ENCODE assay signal across 18 cellular contexts in genomic region chr16:7303014-7303676, GRCh38. TPM values are rescaled to one million over a fixed set of nuclear protein-coding genes. Genes with fewer than 3 reads are reported as not detected.
DNase-seq lines count a peak whose midpoint lies in the region; ATAC-seq, FAIRE-seq and TF ChIP-seq lines count a peak whose summit lies in the region.
"Had no signal": no experiment of that assay in that cellular context is flagged by ENCODE, and none has a peak within 500 bp of the region (broad histone marks: within the 10 kb centered on the region; RNA-seq: fewer than 3 reads in every experiment).

No MANE protein-coding gene starts in this region.

- H3K36me3 ChIP-seq in H1 (ENCODE audit: control insufficient read depth in 2 of 4, insufficient read depth in 4 of 4, low read length in 3 of 4) = no peaks in the 10 kb centered on the region
- H3K36me3 ChIP-seq in testis (ENCODE audit: low read depth, missing control alignments) = no peaks in the 10 kb centered on the region
- H3K36me3 ChIP-seq: HAP-1, vagina had no signal

- H3K14ac ChIP-seq in H1 (ENCODE audit: insufficient read length) = no peak overlapping the region

- no peak for TF ChIP-seq POLR2A in H1 (IDR thresholded peaks at IDR 0.05; ENCODE audit: control extremely low read depth in 1 of 2, low read depth in 2 of 2, low read length in 2 of 2)
- TF ChIP-seq POLR2A in testis (IDR thresholded peaks at IDR 0.05) = no peak

- H2BK5ac ChIP-seq in H1 (ENCODE audit: low read depth, low read length) = no peak overlapping the region

- H3K27me3 ChIP-seq in H1 (replicated peaks in 1 of 4; ENCODE audit: control insufficient read depth in 3 of 4, extremely low read depth in 1 of 4, insufficient read depth in 3 of 4, low read length in 3 of 4) = peaks cover 2 to 36% (median 24%) of the 10 kb centered on the region in 4 experiments
- H3K27me3 ChIP-seq in testis = no peaks in the 10 kb centered on the region
- H3K27me3 ChIP-seq: vagina had no signal

- no peak overlapping the region for H2BK12ac ChIP-seq in H1 (ENCODE audit: low read depth, low read length)

- DNase-seq in NCI-H2081 (lab: John Stamatoyannopoulos, UW) = peak; percentile 73 to 78
- DNase-seq in NCI-H2081 treated with DMSO at 0.1 percent for 48 hours (lab: John Stamatoyannopoulos, UW) = no peak
- DNase-seq in H1 (ENCODE audit: low read depth in 1 of 2, low spot score in 2 of 2) = peak in 1 of 2 experiments; percentile 68
- no peak for DNase-seq in mesothelial cell of epicardium (ENCODE audit: low spot score in 2 of 2, unreplicated experiment in 2 of 2)
- peak; percentile 17 for DNase-seq in testis
- no peak for DNase-seq in NCI-H345 (lab: John Stamatoyannopoulos, UW)
- DNase-seq in AG08396 (ENCODE audit: low spot score) = no peak
- DNase-seq: activated CD4-positive, alpha-beta memory T cell treated with anti-CD3 and anti-CD28 coated beads, Interleukin-2, amount 10 ng/mL, durations not matched to agents 7 days and 5 days; immature natural killer cell; NCI-H2029; T-helper 9 cell had no signal

- TF ChIP-seq CTCF in H1 (IDR thresholded peaks at IDR 0.05; ENCODE audit: control extremely low read depth in 1 of 3, insufficient read depth in 1 of 3, low read depth in 1 of 3, low read length in 3 of 3) = no peak
- no peak for TF ChIP-seq CTCF in mesothelial cell of epicardium (IDR thresholded peaks at IDR 0.05; ENCODE audit: unreplicated experiment)
- no peak for TF ChIP-seq CTCF in testis (IDR thresholded peaks at IDR 0.05)

- no peak overlapping the region for H3K56ac ChIP-seq in H1 (replicated peaks; ENCODE audit: insufficient read length, low read depth, low read length)

- no peak overlapping the region for H2BK20ac ChIP-seq in H1 (ENCODE audit: low read length)

- H3K18ac ChIP-seq in H1 (ENCODE audit: extremely low read depth, low read length) = peak overlapping the region; percentile 42; the same call in 1 of the 2 replicates

- no peak overlapping the region for H4K8ac ChIP-seq in H1 (ENCODE audit: extremely low read depth, insufficient read depth, low read length)

- peak overlapping the region; percentile 87 for H2AFZ ChIP-seq in H1 (ENCODE audit: low read length)

- intact Hi-C loops in testis (cut with DNase I; ENCODE audit: low total_unique reads) = no loop called here

- H3K4me2 ChIP-seq in H1 (ENCODE audit: insufficient read depth in 1 of 2, low read depth in 2 of 2, low read length in 2 of 2) = peak overlapping the region; percentile 98 to 99
- H3K4me2 ChIP-seq: A549 had no signal

- no peaks in the 10 kb centered on the region for H3K79me2 ChIP-seq in H1 (ENCODE audit: control insufficient read depth in 1 of 2, insufficient read depth in 2 of 2, low read length in 2 of 2)

- H4K91ac ChIP-seq in H1 (replicated peaks; ENCODE audit: insufficient read length, low read length) = no peak overlapping the region

- no peak overlapping the region for H2BK15ac ChIP-seq in H1 (ENCODE audit: low read length)

- H3K4ac ChIP-seq in H1 (replicated peaks; ENCODE audit: insufficient read length, low read depth, low read length) = no peak overlapping the region

- no peak overlapping the region for H4K5ac ChIP-seq in H1 (ENCODE audit: insufficient read length, low read depth, low read length)

- H3K4me3 ChIP-seq in H1 (ENCODE audit: extremely low read depth in 1 of 4, insufficient read depth in 2 of 4, low read depth in 3 of 4, low read length in 4 of 4) (peak overlapping the region; percentile 73 to 99 (median 76)), testis (peak overlapping the region; percentile 6 to 43)
- H3K4me3 ChIP-seq: A549, HAP-1, K562 had no signal

- no peak overlapping the region for H2BK120ac ChIP-seq in H1 (replicated peaks; ENCODE audit: low read depth, low read length)

- peak overlapping the region; percentile 5 for H3K4me3 Mint-ChIP-seq in mesothelial cell of epicardium
- H3K4me3 Mint-ChIP-seq: activated CD4-positive, alpha-beta memory T cell treated with anti-CD3 and anti-CD28 coated beads, Interleukin-2, amount 10 ng/mL, durations not matched to agents 7 days and 5 days; immature natural killer cell had no signal

- H3K27me3 Mint-ChIP-seq in mesothelial cell of epicardium (ENCODE audit: low read depth) = peaks cover 98% of the 10 kb centered on the region

- no peaks in the 10 kb centered on the region for H3K36me3 Mint-ChIP-seq in mesothelial cell of epicardium

- H3K9me3 Mint-ChIP-seq in mesothelial cell of epicardium = no peaks in the 10 kb centered on the region

- peaks cover 0 to 13% (median 10%) of the 10 kb centered on the region in 4 experiments; a peak in 5 of 7 replicates for H3K4me1 ChIP-seq in H1 (replicated peaks in 1 of 4; ENCODE audit: control insufficient read depth in 3 of 4, insufficient read depth in 4 of 4, low read length in 3 of 4)
- no peaks in the 10 kb centered on the region for H3K4me1 ChIP-seq in testis
- H3K4me1 ChIP-seq: A549, HAP-1 had no signal

- no peaks in the 10 kb centered on the region for H3K4me1 Mint-ChIP-seq in mesothelial cell of epicardium
- H3K4me1 Mint-ChIP-seq: activated CD4-positive, alpha-beta memory T cell treated with anti-CD3 and anti-CD28 coated beads, Interleukin-2, amount 10 ng/mL, durations not matched to agents 7 days and 5 days; immature natural killer cell had no signal

- no peak overlapping the region for H3K27ac Mint-ChIP-seq in mesothelial cell of epicardium
- H3K27ac Mint-ChIP-seq: activated CD4-positive, alpha-beta memory T cell treated with anti-CD3 and anti-CD28 coated beads, Interleukin-2, amount 10 ng/mL, durations not matched to agents 7 days and 5 days; immature natural killer cell had no signal

- no peak for FAIRE-seq in H1 (lab: Jason Lieb, UNC)
- FAIRE-seq: A549, bronchial epithelial cell, K562 had no signal

- no peak for ATAC-seq in GM21360 (IDR thresholded peaks at IDR 0.05; ENCODE audit: unreplicated experiment)
- ATAC-seq: A549, K562 had no signal

- no peak for TF ChIP-seq EP300 in H1 (IDR thresholded peaks at IDR 0.05; ENCODE audit: borderline replicate concordance in 1 of 2, low read depth in 2 of 2, low read length in 2 of 2)

- no peak overlapping the region for H3K27ac ChIP-seq in H1 (ENCODE audit: low read depth, low read length)
- no peak overlapping the region for H3K27ac ChIP-seq in testis
- H3K27ac ChIP-seq: A549, vagina had no signal

- CTCF ChIA-PET in H1 (lab: Charles Lee; ENCODE audit: partially characterized antibody) = interaction anchor here (0.6 to 3.4 kb wide), 10 partner anchors 8 to 843 kb away, joined by 3 to 15 read pairs (median 4); no protein-coding TSS in a partner anchor

- H3K23ac ChIP-seq in H1 (ENCODE audit: insufficient read length) = no peak overlapping the region

- no peaks in the 10 kb centered on the region for H3K79me1 ChIP-seq in H1 (ENCODE audit: low read depth, low read length)

- H3K23me2 ChIP-seq in H1 (ENCODE audit: low read depth, low read length) = peaks cover 15% of the 10 kb centered on the region

- POLR2A ChIA-PET in H1 (lab: Charles Lee; ENCODE audit: partially characterized antibody) = interaction anchor here (0.5 to 1.1 kb wide), 2 partner anchors 350 to 619 kb away, joined by 3 read pairs; no protein-coding TSS in a partner anchor

- no peak for TF ChIP-seq RAD21 in H1 (IDR thresholded peaks at IDR 0.05 in 1 of 2, conservative IDR thresholded peaks at IDR 0.05 in 1 of 2; ENCODE audit: low read depth in 2 of 2, low read length in 2 of 2)

- no peak overlapping the region for H2AK5ac ChIP-seq in H1 (ENCODE audit: low read depth, low read length)

- 0% methylated on average over 28 of the region's 35 CpGs; no CpG with 5 or more reads in 1 of the 2 experiments for WGBS in H1 (ENCODE audit: extremely low coverage in 1 of 2, insufficient coverage in 1 of 2, insufficient read length in 1 of 2, insufficient replicate concordance in 2 of 2, low coverage in 1 of 2, low lambda C conversion rate in 2 of 2, missing lambda C conversion rate in 1 of 2), 2 experiments
- 1 to 2% methylated on average over 24 to 35 of the region's 35 CpGs for WGBS in testis, 2 donors

- peaks cover 0 to 2% of the 10 kb centered on the region in 2 experiments for H4K20me1 ChIP-seq in H1 (replicated peaks in 1 of 2; ENCODE audit: control insufficient read depth in 1 of 2, insufficient read depth in 2 of 2, low read length in 2 of 2)

- H3K9ac ChIP-seq in H1 (replicated peaks in 1 of 4; ENCODE audit: extremely low read depth in 1 of 4, low read depth in 3 of 4, low read length in 3 of 4) = no peak overlapping the region; a peak in 1 of 7 replicates

- H3K9me3 ChIP-seq in H1 (ENCODE audit: insufficient read depth in 2 of 2, low read depth in 1 of 2, low read length in 1 of 2) (no peaks in the 10 kb centered on the region), testis (no peaks in the 10 kb centered on the region)
- H3K9me3 ChIP-seq: A549, HAP-1, vagina had no signal

TF ChIP-seq in H1, 55 proteins besides CTCF, POLR2A, EP300 and RAD21:
- no peak for TF ChIP-seq SIX5 (IDR thresholded peaks at IDR 0.05; ENCODE audit: low read depth, low read length)
- TF ChIP-seq RBBP5 (IDR thresholded peaks at IDR 0.05; ENCODE audit: borderline replicate concordance, low read depth, low read length) = peak; percentile 73
- peak; percentile 11 for TF ChIP-seq KDM4A (IDR thresholded peaks at IDR 0.05; ENCODE audit: low read depth, low read length, severe bottlenecking)

RNA-seq across cellular contexts. Expression of gene RBFOX1, which starts 29.5 kb away (rescaled TPM):
- 2.8 and 3.1 TPM in 2 replicates for total RNA-seq in H1 (2021; fragmentation: NEBNext Ultra II Directional; extraction: Animal tissue kit (Norgen Biotek cat#: 25700))
- polyA plus RNA-seq in H1 (2011; rRNA removed) = 1.6 and 1.7 TPM in 2 replicates
- 0.83 TPM for polyA plus RNA-seq in H1 (2011; cell fraction: cytosol; rRNA removed)
- 4.7 TPM for polyA plus RNA-seq in H1 (2011; cell fraction: nucleus; rRNA removed)
- 2.2 to 2.5 TPM (median 2.3 TPM) in 4 replicates for polyA plus RNA-seq in H1 (2012, experiment 1 of 2)
- 0.62 TPM for polyA plus RNA-seq in H1 (2012, experiment 2 of 2)
- 0.99 TPM for polyA plus RNA-seq in H1 (2013, experiment 1 of 2)
- 1.2 TPM for polyA plus RNA-seq in H1 (2013, experiment 2 of 2)
- 4.4 and 5.5 TPM in 2 replicates for polyA minus RNA-seq in H1 (2011; rRNA and poly(A)+ RNA removed)
- 1.5 TPM for polyA minus RNA-seq in H1 (2011; cell fraction: cytosol; rRNA and poly(A)+ RNA removed)
- 19.8 TPM for polyA minus RNA-seq in H1 (2011; cell fraction: nucleus; rRNA and poly(A)+ RNA removed)
- 0.11 to 1.2 TPM (median 0.67 TPM) in 3 replicates for total RNA-seq in mesothelial cell of epicardium
- total RNA-seq in testis = 1 to 10 TPM in 1 of 2 donors, under 1 TPM in 1; 0.68 to 1.1 TPM
- 2.8 TPM for polyA plus RNA-seq in testis (ENCODE audit: insufficient read depth, low read depth, low replicate concordance)
- total RNA-seq: activated CD4-positive, alpha-beta memory T cell treated with anti-CD3 and anti-CD28 coated beads, Interleukin-2, amount 10 ng/mL, durations not matched to agents 7 days and 5 days; bronchial epithelial cell; epithelial cell of proximal tubule; K562 had no signal
- polyA plus RNA-seq: A549, immature natural killer cell had no signal

Comparison
In these comparisons a context has a peak if more than half of its experiments do, and no peak if none do; other contexts are left out.
1. DNase-seq: peak in NCI-H2081 (2 of 2) and testis (single experiment); none in NCI-H2081 treated with DMSO at 0.1 percent for 48 hours (single experiment), mesothelial cell of epicardium (0 of 2), NCI-H345 (single experiment) and AG08396 (single experiment).